ENCODE assay signal across 12 cellular contexts in genomic region chr5:122163151-122164069, GRCh38. TPM values are rescaled to one million over a fixed set of nuclear protein-coding genes. Genes with fewer than 3 reads are reported as not detected.
DNase-seq lines count a peak whose midpoint lies in the region; ATAC-seq and TF ChIP-seq lines count a peak whose summit lies in the region.
"Had no signal": no experiment of that assay in that cellular context is flagged by ENCODE, and none has a peak within 500 bp of the region (broad histone marks: within the 10 kb centered on the region; RNA-seq: fewer than 3 reads in every experiment).

No MANE protein-coding gene starts in this region.

- no peak overlapping the region for H3K27ac Mint-ChIP-seq in stimulated activated naive B cell treated with anti-CD40 and anti-IgM and Interleukin-4, amounts not matched to agents 10 μg/mL and 1 μg/mL and 100 μg/mL, for 72 hours
- H3K27ac Mint-ChIP-seq: stimulated activated naive CD8-positive, alpha-beta T cell treated with anti-CD3 and anti-CD28 coated beads, Interleukin-15, amount 100 ng/mL, for 72 hours had no signal

- no peaks in the 10 kb centered on the region for H3K27me3 Mint-ChIP-seq in stimulated activated naive B cell treated with anti-CD40 and anti-IgM and Interleukin-4, amounts not matched to agents 10 μg/mL and 1 μg/mL and 100 μg/mL, for 72 hours

- H3K27ac ChIP-seq in mammary epithelial cell (ENCODE audit: insufficient read depth, low read depth, low read length), result peak overlapping the region; percentile 91
- H3K27ac ChIP-seq: C4-2B, KMS-11, neutrophil had no signal

- no peak for TF ChIP-seq POLR2A in GM18505 (IDR thresholded peaks at IDR 0.05; ENCODE audit: borderline replicate concordance, extremely low read depth, insufficient read depth, insufficient read length)

- H3K9me3 Mint-ChIP-seq in stimulated activated naive B cell treated with anti-CD40 and anti-IgM and Interleukin-4, amounts not matched to agents 10 μg/mL and 1 μg/mL and 100 μg/mL, for 72 hours, result no peaks in the 10 kb centered on the region
- H3K9me3 Mint-ChIP-seq: stimulated activated naive CD8-positive, alpha-beta T cell treated with anti-CD3 and anti-CD28 coated beads, Interleukin-15, amount 100 ng/mL, for 72 hours had no signal

- in situ Hi-C loops in mammary epithelial cell (cut with MboI; ENCODE audit: low sequenced_read_pairs in 2 of 2), result no loop called here

- no peaks in the 10 kb centered on the region for H3K27me3 ChIP-seq in mammary epithelial cell (ENCODE audit: insufficient read depth, low read length)
- H3K27me3 ChIP-seq: neutrophil had no signal

- no peaks in the 10 kb centered on the region for H3K9me3 ChIP-seq in mammary epithelial cell (replicated peaks; ENCODE audit: insufficient read depth, low read length)
- H3K9me3 ChIP-seq: neutrophil had no signal

- no peaks in the 10 kb centered on the region for H3K36me3 Mint-ChIP-seq in stimulated activated naive B cell treated with anti-CD40 and anti-IgM and Interleukin-4, amounts not matched to agents 10 μg/mL and 1 μg/mL and 100 μg/mL, for 72 hours

- no peaks in the 10 kb centered on the region for H3K4me1 Mint-ChIP-seq in stimulated activated naive B cell treated with anti-CD40 and anti-IgM and Interleukin-4, amounts not matched to agents 10 μg/mL and 1 μg/mL and 100 μg/mL, for 72 hours
- H3K4me1 Mint-ChIP-seq: stimulated activated naive CD8-positive, alpha-beta T cell treated with anti-CD3 and anti-CD28 coated beads, Interleukin-15, amount 100 ng/mL, for 72 hours had no signal

- CTCF ChIA-PET in mammary epithelial cell (lab: Charles Lee; ENCODE audit: low non-redundant PET), result interaction anchor here (0.6 to 0.7 kb wide), 3 partner anchors 21 to 1271 kb away, joined by 3 to 9 read pairs (median 6); no protein-coding TSS in a partner anchor

- H3K4me2 ChIP-seq in mammary epithelial cell (ENCODE audit: insufficient read depth, low read depth, low read length), result peak overlapping the region; percentile 74
- H3K4me2 ChIP-seq: KMS-11 had no signal

- DNase-seq in Right ventricle myocardium inferior (ENCODE audit: missing footprints) (no peak), cardiac septum (ENCODE audit: low spot score) (no peak), mammary epithelial cell (peak; percentile 95), left colon (no peak), hippocampal formation (lab: John Stamatoyannopoulos, UW) (no peak), SHP77 (lab: John Stamatoyannopoulos, UW) (no peak)
- DNase-seq in stimulated activated naive B cell treated with anti-CD40 and anti-IgM and Interleukin-4, amounts not matched to agents 10 μg/mL and 1 μg/mL and 100 μg/mL, for 72 hours, result no peak
- DNase-seq: stimulated activated naive CD8-positive, alpha-beta T cell treated with anti-CD3 and anti-CD28 coated beads, Interleukin-15, amount 100 ng/mL, for 72 hours had no signal

- H3K9ac ChIP-seq in mammary epithelial cell (ENCODE audit: insufficient read depth, low read length), result peak overlapping the region; percentile 57
- H3K9ac ChIP-seq: KMS-11 had no signal

- H3K79me2 ChIP-seq in mammary epithelial cell (ENCODE audit: insufficient read depth, low read length), result no peaks in the 10 kb centered on the region

- dilution Hi-C loops in mammary epithelial cell (cut with HindIII; ENCODE audit: low sequenced_read_pairs), result no loop called here

- H3K4me3 Mint-ChIP-seq in stimulated activated naive B cell treated with anti-CD40 and anti-IgM and Interleukin-4, amounts not matched to agents 10 μg/mL and 1 μg/mL and 100 μg/mL, for 72 hours, result no peak overlapping the region
- H3K4me3 Mint-ChIP-seq: stimulated activated naive CD8-positive, alpha-beta T cell treated with anti-CD3 and anti-CD28 coated beads, Interleukin-15, amount 100 ng/mL, for 72 hours had no signal

- no peak for TF ChIP-seq CTCF in mammary epithelial cell (conservative IDR thresholded peaks at IDR 0.05 in 1 of 2, IDR thresholded peaks at IDR 0.05 in 1 of 2; ENCODE audit: extremely low read depth in 1 of 2, insufficient read depth in 1 of 2, low read depth in 1 of 2, low read length in 2 of 2)

- no TSS peak for BruUV-seq in mammary epithelial cell (replicated peaks; lab: Mats Ljungman, UMichigan)

- H3K36me3 ChIP-seq in mammary epithelial cell (ENCODE audit: insufficient read depth, low read length), result no peaks in the 10 kb centered on the region
- H3K36me3 ChIP-seq: neutrophil had no signal

- WGBS in mammary epithelial cell (ENCODE audit: low coverage, missing lambda C conversion rate), result 8% methylated on average over 4 of the region's 4 CpGs

- peak overlapping the region in 1 of 3 experiments; percentile 4 for H3K4me3 ChIP-seq in mammary epithelial cell (replicated peaks in 1 of 3; ENCODE audit: insufficient read depth in 1 of 3, low read depth in 2 of 3, low read length in 3 of 3)

- ATAC-seq in Right ventricle myocardium inferior, result peak; percentile 89
- peak; percentile 60 for ATAC-seq in left colon
- no peak for ATAC-seq in GM18505 (IDR thresholded peaks at IDR 0.05; ENCODE audit: unreplicated experiment)
- no peak for ATAC-seq in stimulated activated naive B cell treated with anti-CD40 and anti-IgM and Interleukin-4, amounts not matched to agents 10 μg/mL and 1 μg/mL and 100 μg/mL, for 72 hours (replicated peaks)

- intact Hi-C loops in Right ventricle myocardium inferior (cut with DNase I), result no loop called here
- intact Hi-C loops in cardiac septum (cut with DNase I), result no loop called here
- intact Hi-C loops in mammary epithelial cell (cut with micrococcal nuclease), result loop anchor here (2.0 to 5.0 kb wide), 2 partner anchors 19 to 1776 kb away; no protein-coding TSS in a partner anchor
- intact Hi-C loops in left colon (cut with DNase I, micrococcal nuclease), result no loop called here

- H3K4me1 ChIP-seq in mammary epithelial cell (ENCODE audit: insufficient read depth, low read length), result peaks cover 21% of the 10 kb centered on the region

- no peaks in the 10 kb centered on the region for H4K20me1 ChIP-seq in mammary epithelial cell (ENCODE audit: insufficient read depth, low read length)

- peak overlapping the region; percentile 66 for H2AFZ ChIP-seq in mammary epithelial cell (ENCODE audit: low read depth, low read length)

RNA-seq across cellular contexts. Expression of gene ZNF474, which starts 34.1 kb away (rescaled TPM):
- total RNA-seq in Right ventricle myocardium inferior (not detected), cardiac septum (not detected), mammary epithelial cell (under 1 TPM; 0.19 to 0.33 TPM), left colon (not detected)
- 0.10 TPM for polyA plus RNA-seq in mammary epithelial cell
- polyA minus RNA-seq in mammary epithelial cell, result not detected

Comparison
In these comparisons a context has a peak if more than half of its experiments do, and no peak if none do; other contexts are left out.
1. ATAC-seq: peak in Right ventricle myocardium inferior (single experiment) and left colon (single experiment); none in GM18505 (single experiment) and stimulated activated naive B cell treated with anti-CD40 and anti-IgM and Interleukin-4, amounts not matched to agents 10 μg/mL and 1 μg/mL and 100 μg/mL, for 72 hours (0 of 2).